In genomic region chr4:5881340-5881739, GRCh38 we compare ENCODE assay signal across 1 cellular context.
TF ChIP-seq lines count a peak whose summit lies in the region.

No MANE protein-coding gene starts in this region.

TF ChIP-seq in Ishikawa, 13 proteins besides CTCF, POLR2A, EP300 and RAD21:
- TF ChIP-seq REST (IDR thresholded peaks at IDR 0.05; ENCODE audit: low read depth), result peak; percentile 81
- TF ChIP-seq NFIC (IDR thresholded peaks at IDR 0.05), result no peak
